In the genomic region with DNA sequence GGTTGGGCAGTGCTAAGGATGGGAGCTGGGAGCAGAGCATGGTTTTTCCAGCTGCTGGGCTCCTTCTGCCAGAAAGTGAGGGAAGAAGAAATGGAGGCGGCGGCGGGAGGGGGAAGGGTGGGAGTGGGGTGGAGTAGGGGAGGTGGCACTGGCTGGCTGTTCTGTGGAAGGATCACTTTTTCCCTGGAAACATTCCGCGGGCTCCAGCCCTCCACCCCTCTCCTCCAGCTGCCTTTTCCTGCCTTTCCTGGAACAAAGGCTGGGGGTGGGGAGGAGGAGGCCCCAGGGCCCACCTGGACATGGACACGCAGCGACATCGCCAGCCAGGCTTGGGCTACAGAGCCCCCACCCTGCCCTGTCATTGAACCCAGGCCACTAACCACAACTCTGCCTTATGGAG, we compare ENCODE assay signal across 1 cellular context.
TF ChIP-seq lines count a peak whose summit lies in the region.

No MANE protein-coding gene starts in this region.

TF ChIP-seq in GM23338, 12 proteins besides CTCF, POLR2A, EP300 and RAD21:
- TF ChIP-seq, protein P1, sequence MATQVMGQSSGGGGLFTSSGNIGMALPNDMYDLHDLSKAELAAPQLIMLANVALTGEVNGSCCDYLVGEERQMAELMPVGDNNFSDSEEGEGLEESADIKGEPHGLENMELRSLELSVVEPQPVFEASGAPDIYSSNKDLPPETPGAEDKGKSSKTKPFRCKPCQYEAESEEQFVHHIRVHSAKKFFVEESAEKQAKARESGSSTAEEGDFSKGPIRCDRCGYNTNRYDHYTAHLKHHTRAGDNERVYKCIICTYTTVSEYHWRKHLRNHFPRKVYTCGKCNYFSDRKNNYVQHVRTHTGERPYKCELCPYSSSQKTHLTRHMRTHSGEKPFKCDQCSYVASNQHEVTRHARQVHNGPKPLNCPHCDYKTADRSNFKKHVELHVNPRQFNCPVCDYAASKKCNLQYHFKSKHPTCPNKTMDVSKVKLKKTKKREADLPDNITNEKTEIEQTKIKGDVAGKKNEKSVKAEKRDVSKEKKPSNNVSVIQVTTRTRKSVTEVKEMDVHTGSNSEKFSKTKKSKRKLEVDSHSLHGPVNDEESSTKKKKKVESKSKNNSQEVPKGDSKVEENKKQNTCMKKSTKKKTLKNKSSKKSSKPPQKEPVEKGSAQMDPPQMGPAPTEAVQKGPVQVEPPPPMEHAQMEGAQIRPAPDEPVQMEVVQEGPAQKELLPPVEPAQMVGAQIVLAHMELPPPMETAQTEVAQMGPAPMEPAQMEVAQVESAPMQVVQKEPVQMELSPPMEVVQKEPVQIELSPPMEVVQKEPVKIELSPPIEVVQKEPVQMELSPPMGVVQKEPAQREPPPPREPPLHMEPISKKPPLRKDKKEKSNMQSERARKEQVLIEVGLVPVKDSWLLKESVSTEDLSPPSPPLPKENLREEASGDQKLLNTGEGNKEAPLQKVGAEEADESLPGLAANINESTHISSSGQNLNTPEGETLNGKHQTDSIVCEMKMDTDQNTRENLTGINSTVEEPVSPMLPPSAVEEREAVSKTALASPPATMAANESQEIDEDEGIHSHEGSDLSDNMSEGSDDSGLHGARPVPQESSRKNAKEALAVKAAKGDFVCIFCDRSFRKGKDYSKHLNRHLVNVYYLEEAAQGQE (IDR thresholded peaks at IDR 0.05; ENCODE audit: unreplicated experiment) = no peak
- TF ChIP-seq, protein P2, sequence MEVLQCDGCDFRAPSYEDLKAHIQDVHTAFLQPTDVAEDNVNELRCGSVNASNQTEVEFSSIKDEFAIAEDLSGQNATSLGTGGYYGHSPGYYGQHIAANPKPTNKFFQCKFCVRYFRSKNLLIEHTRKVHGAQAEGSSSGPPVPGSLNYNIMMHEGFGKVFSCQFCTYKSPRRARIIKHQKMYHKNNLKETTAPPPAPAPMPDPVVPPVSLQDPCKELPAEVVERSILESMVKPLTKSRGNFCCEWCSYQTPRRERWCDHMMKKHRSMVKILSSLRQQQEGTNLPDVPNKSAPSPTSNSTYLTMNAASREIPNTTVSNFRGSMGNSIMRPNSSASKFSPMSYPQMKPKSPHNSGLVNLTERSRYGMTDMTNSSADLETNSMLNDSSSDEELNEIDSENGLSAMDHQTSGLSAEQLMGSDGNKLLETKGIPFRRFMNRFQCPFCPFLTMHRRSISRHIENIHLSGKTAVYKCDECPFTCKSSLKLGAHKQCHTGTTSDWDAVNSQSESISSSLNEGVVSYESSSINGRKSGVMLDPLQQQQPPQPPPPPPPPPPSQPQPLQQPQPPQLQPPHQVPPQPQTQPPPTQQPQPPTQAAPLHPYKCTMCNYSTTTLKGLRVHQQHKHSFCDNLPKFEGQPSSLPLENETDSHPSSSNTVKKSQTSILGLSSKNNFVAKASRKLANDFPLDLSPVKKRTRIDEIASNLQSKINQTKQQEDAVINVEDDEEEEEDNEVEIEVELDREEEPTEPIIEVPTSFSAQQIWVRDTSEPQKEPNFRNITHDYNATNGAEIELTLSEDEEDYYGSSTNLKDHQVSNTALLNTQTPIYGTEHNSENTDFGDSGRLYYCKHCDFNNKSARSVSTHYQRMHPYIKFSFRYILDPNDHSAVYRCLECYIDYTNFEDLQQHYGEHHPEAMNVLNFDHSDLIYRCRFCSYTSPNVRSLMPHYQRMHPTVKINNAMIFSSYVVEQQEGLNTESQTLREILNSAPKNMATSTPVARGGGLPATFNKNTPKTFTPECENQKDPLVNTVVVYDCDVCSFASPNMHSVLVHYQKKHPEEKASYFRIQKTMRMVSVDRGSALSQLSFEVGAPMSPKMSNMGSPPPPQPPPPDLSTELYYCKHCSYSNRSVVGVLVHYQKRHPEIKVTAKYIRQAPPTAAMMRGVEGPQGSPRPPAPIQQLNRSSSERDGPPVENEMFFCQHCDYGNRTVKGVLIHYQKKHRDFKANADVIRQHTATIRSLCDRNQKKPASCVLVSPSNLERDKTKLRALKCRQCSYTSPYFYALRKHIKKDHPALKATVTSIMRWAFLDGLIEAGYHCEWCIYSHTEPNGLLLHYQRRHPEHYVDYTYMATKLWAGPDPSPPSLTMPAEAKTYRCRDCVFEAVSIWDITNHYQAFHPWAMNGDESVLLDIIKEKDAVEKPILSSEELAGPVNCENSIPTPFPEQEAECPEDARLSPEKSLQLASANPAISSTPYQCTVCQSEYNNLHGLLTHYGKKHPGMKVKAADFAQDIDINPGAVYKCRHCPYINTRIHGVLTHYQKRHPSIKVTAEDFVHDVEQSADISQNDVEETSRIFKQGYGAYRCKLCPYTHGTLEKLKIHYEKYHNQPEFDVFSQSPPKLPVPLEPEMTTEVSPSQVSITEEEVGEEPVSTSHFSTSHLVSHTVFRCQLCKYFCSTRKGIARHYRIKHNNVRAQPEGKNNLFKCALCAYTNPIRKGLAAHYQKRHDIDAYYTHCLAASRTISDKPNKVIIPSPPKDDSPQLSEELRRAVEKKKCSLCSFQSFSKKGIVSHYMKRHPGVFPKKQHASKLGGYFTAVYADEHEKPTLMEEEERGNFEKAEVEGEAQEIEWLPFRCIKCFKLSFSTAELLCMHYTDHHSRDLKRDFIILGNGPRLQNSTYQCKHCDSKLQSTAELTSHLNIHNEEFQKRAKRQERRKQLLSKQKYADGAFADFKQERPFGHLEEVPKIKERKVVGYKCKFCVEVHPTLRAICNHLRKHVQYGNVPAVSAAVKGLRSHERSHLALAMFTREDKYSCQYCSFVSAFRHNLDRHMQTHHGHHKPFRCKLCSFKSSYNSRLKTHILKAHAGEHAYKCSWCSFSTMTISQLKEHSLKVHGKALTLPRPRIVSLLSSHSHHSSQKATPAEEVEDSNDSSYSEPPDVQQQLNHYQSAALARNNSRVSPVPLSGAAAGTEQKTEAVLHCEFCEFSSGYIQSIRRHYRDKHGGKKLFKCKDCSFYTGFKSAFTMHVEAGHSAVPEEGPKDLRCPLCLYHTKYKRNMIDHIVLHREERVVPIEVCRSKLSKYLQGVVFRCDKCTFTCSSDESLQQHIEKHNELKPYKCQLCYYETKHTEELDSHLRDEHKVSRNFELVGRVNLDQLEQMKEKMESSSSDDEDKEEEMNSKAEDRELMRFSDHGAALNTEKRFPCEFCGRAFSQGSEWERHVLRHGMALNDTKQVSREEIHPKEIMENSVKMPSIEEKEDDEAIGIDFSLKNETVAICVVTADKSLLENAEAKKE (CRISPR knock-in tag; IDR thresholded peaks at IDR 0.05) = no peak
- TF ChIP-seq NANOG (IDR thresholded peaks at IDR 0.05; ENCODE audit: borderline replicate concordance) = no peak
- no peak for TF ChIP-seq STAT1 (IDR thresholded peaks at IDR 0.05; ENCODE audit: unreplicated experiment)
- TF ChIP-seq JUNB (IDR thresholded peaks at IDR 0.05; ENCODE audit: unreplicated experiment) = no peak
- no peak for TF ChIP-seq ZNF331 (CRISPR knock-in tag; IDR thresholded peaks at IDR 0.05; ENCODE audit: low read depth)
- TF ChIP-seq CREB1 (CRISPR knock-in tag; IDR thresholded peaks at IDR 0.05; ENCODE audit: low read depth) = no peak
- no peak for TF ChIP-seq POLR2AphosphoS5 (IDR thresholded peaks at IDR 0.05; ENCODE audit: low read depth)
- TF ChIP-seq, protein P3, sequence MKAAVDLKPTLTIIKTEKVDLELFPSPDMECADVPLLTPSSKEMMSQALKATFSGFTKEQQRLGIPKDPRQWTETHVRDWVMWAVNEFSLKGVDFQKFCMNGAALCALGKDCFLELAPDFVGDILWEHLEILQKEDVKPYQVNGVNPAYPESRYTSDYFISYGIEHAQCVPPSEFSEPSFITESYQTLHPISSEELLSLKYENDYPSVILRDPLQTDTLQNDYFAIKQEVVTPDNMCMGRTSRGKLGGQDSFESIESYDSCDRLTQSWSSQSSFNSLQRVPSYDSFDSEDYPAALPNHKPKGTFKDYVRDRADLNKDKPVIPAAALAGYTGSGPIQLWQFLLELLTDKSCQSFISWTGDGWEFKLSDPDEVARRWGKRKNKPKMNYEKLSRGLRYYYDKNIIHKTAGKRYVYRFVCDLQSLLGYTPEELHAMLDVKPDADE (IDR thresholded peaks at IDR 0.05) = no peak
- TF ChIP-seq EZH2 (IDR thresholded peaks at IDR 0.05; ENCODE audit: low read depth, unreplicated experiment) = no peak
- TF ChIP-seq EZH2phosphoT487 (IDR thresholded peaks at IDR 0.05; ENCODE audit: unreplicated experiment) = no peak
- TF ChIP-seq ZNF114 (CRISPR knock-in tag; IDR thresholded peaks at IDR 0.05) = no peak
